ENCODE assay signal across 27 cellular contexts in genomic region chr6:46657642-46658041, GRCh38. TPM values are rescaled to one million over a fixed set of nuclear protein-coding genes. Genes with fewer than 3 reads are reported as not detected.
"Had no signal": no experiment of that assay in that cellular context is flagged by ENCODE, and none has a peak within 500 bp of the region (broad histone marks: within the 10 kb centered on the region; RNA-seq: fewer than 3 reads in every experiment).

No MANE protein-coding gene starts in this region.

- H3K4me1 ChIP-seq: breast epithelium, colonic mucosa had no signal

- DNase-seq: activated CD4-positive, alpha-beta memory T cell treated with anti-CD3 and anti-CD28 coated beads, Interleukin-2, amount 10 ng/mL, durations not matched to agents 7 days and 5 days; activated CD4-positive, alpha-beta T cell treated with anti-CD3 and anti-CD28 coated beads for 1 hour; activated CD4-positive, alpha-beta T cell treated with anti-CD3 and anti-CD28 coated beads for 4 hours; activated CD4-positive, alpha-beta T cell treated with anti-CD3 and anti-CD28 coated beads, Interleukin-2, amount 10 ng/mL, durations not matched to agents 7 days and 5 days; activated CD4-positive, alpha-beta T cell treated with anti-CD3 and anti-CD28 coated beads, Interleukin-2, amount 50 U/mL, for 4 hours; activated CD8-positive, alpha-beta memory T cell treated with anti-CD3 and anti-CD28 coated beads, Interleukin-2, amount 50 U/mL, for 48 hours; activated gamma-delta T cell; activated naive CD4-positive, alpha-beta T cell; activated naive CD4-positive, alpha-beta T cell treated with anti-CD3 and anti-CD28 coated beads, Interleukin-2, amount 10 ng/mL, durations not matched to agents 7 days and 5 days; activated naive CD8-positive, alpha-beta T cell treated with anti-CD3 and anti-CD28 coated beads, Interleukin-2, amount 10 ng/mL, durations not matched to agents 7 days and 5 days; activated T-cell treated with anti-CD3 and anti-CD28 coated beads for 4 hours; activated T-cell treated with anti-CD3 and anti-CD28 coated beads, Interleukin-2, amount 50 U/mL, for 24 hours; activated T-cell treated with anti-CD3 and anti-CD28 coated beads, Interleukin-2, amount 50 U/mL, for 72 hours; central memory CD4-positive, alpha-beta T cell; cerebellar nuclear complex; colonic mucosa; effector CD8-positive, alpha-beta T cell; foreskin fibroblast; head of caudate nucleus; T-helper 1 cell; T-helper 17 cell; T1000 had no signal

- H3K9me3 ChIP-seq: ascending aorta, breast epithelium, colonic mucosa had no signal

- H3K4me3 ChIP-seq: ascending aorta, breast epithelium, cardiac muscle cell, colonic mucosa had no signal

- H3K36me3 ChIP-seq: breast epithelium, cardiac muscle cell, colonic mucosa had no signal

- H3K27me3 ChIP-seq: ascending aorta, breast epithelium, colonic mucosa had no signal

- ATAC-seq: activated naive CD4-positive, alpha-beta T cell treated with anti-CD3 and anti-CD28 coated beads, Interleukin-2, amount 50 U/mL, for 72 hours; activated T-cell treated with anti-CD3 and anti-CD28 coated beads, Interleukin-2, amount 50 U/mL, for 72 hours; esophagus mucosa; T-helper 17 cell had no signal

- H3K27ac ChIP-seq: ascending aorta, breast epithelium, cardiac muscle cell, colonic mucosa had no signal

RNA-seq across cellular contexts. Expression of gene SLC25A27, which starts 4.9 kb away (rescaled TPM):
- total RNA-seq: activated CD4-positive, alpha-beta memory T cell treated with anti-CD3 and anti-CD28 coated beads, Interleukin-2, amount 10 ng/mL, durations not matched to agents 7 days and 5 days; activated CD4-positive, alpha-beta T cell treated with anti-CD3 and anti-CD28 coated beads, Interleukin-2, amount 10 ng/mL, durations not matched to agents 7 days and 5 days had no signal

RNA-seq across cellular contexts. Expression of gene CYP39A1, which starts 5.0 kb away (rescaled TPM):
- total RNA-seq: activated CD4-positive, alpha-beta memory T cell treated with anti-CD3 and anti-CD28 coated beads, Interleukin-2, amount 10 ng/mL, durations not matched to agents 7 days and 5 days; activated CD4-positive, alpha-beta T cell treated with anti-CD3 and anti-CD28 coated beads, Interleukin-2, amount 10 ng/mL, durations not matched to agents 7 days and 5 days; activated naive CD4-positive, alpha-beta T cell treated with anti-CD3 and anti-CD28 coated beads, Interleukin-2, amount 50 U/mL, for 72 hours; activated naive CD8-positive, alpha-beta T cell treated with anti-CD3 and anti-CD28 coated beads, Interleukin-2, amount 10 ng/mL, durations not matched to agents 7 days and 5 days; activated T-cell treated with anti-CD3 and anti-CD28 coated beads, Interleukin-2, amount 50 U/mL, for 72 hours; T-helper 17 cell had no signal

RNA-seq across cellular contexts. Expression of gene TDRD6, which starts 30.0 kb away (rescaled TPM):
- total RNA-seq: activated CD4-positive, alpha-beta memory T cell treated with anti-CD3 and anti-CD28 coated beads, Interleukin-2, amount 10 ng/mL, durations not matched to agents 7 days and 5 days; activated CD4-positive, alpha-beta T cell treated with anti-CD3 and anti-CD28 coated beads, Interleukin-2, amount 10 ng/mL, durations not matched to agents 7 days and 5 days; activated naive CD4-positive, alpha-beta T cell treated with anti-CD3 and anti-CD28 coated beads, Interleukin-2, amount 50 U/mL, for 72 hours; activated naive CD8-positive, alpha-beta T cell treated with anti-CD3 and anti-CD28 coated beads, Interleukin-2, amount 10 ng/mL, durations not matched to agents 7 days and 5 days; activated T-cell treated with anti-CD3 and anti-CD28 coated beads, Interleukin-2, amount 50 U/mL, for 72 hours; T-helper 17 cell had no signal
